In the genomic region with DNA sequence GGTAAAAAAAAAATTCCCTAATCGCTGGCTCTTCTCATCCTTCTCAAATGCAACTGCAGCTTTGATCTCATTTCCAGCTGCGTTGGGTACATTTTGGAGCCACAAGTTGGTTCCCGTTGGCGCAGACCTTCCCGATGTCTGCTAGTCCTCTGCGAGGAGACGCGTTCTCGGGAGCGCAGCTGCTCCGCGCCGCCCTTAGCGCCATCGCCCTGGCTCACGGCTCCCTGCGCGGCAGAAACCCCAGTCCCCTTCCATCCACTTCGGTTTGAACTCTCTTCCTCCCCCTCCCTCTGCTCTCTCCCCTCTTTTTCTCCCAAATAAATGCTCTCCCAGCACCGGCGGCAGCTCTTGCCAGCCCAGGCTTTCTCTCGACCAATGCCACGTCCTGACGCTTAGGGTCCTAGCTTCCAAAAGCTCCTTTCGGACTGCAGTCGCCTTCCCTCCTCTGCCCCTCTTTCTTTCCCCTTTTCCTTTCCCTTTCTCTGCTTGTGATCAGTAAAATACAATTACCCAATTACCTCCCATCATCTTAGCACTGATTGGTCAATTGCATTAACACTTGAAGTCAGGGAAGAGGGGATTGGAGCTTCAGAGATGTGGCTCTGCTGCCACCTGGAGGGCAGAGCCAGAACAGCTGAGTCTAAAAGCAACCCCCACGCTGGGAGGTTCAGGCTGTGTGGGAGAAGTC, we compare ENCODE assay signal across 8 cellular contexts.
A peak's percentile ranks its signal among the peaks of the same experiment; 100 is the strongest.
DNase-seq lines count a peak whose midpoint lies in the region; FAIRE-seq and TF ChIP-seq lines count a peak whose summit lies in the region.

No MANE protein-coding gene starts in this region.

- H3K9me3 ChIP-seq in SJCRH30 (replicated peaks), result no peaks in the 10 kb centered on the region; the same call in 1 of the 2 replicates
- no peaks in the 10 kb centered on the region for H3K9me3 ChIP-seq in small intestine (ENCODE audit: control insufficient read depth, low read depth)

- 5 to 9% (median 8%) methylated on average over 27 of the region's 27 CpGs for WGBS in small intestine, 3 donors

- H3K27me3 ChIP-seq in SJCRH30 (0 out of 2 replicates have a peak, but pooled peaks cover 2% of the 10 kb centered on the region), small intestine (ENCODE audit: control insufficient read depth in 2 of 2, insufficient read depth in 2 of 2, low read length in 2 of 2) (no peaks in the 10 kb centered on the region)

- no peak; the same call in 1 of the 2 replicates for TF ChIP-seq POLR2A in H54 (IDR thresholded peaks at IDR 0.05; ENCODE audit: low read depth, low read length)

- H3K4me1 ChIP-seq in SJCRH30 (no peaks in the 10 kb centered on the region), small intestine (ENCODE audit: control insufficient read depth in 2 of 2, insufficient read depth in 1 of 2, low read depth in 1 of 2, low read length in 1 of 2) (peaks cover 0 to 6% of the 10 kb centered on the region in 2 donors)

- H3K36me3 ChIP-seq in SJCRH30 (no peaks in the 10 kb centered on the region), small intestine (ENCODE audit: control insufficient read depth in 2 of 2, insufficient read depth in 2 of 2, low read length in 2 of 2) (no peaks in the 10 kb centered on the region)

- DNase-seq in activated CD8-positive, alpha-beta memory T cell treated with anti-CD3 and anti-CD28 coated beads for 48 hours (ENCODE audit: low read depth in 2 of 3, low spot score in 2 of 3), result peak in 2 of 3 experiments; percentile 10
- DNase-seq in activated CD8-positive, alpha-beta memory T cell treated with anti-CD3 and anti-CD28 coated beads, Interleukin-2, amount 50 U/mL, for 4 hours, result no peak
- DNase-seq in H54 (ENCODE audit: insufficient read length, low spot score) (peak; percentile 56), Kasumi-1 (lab: John Stamatoyannopoulos, UW) (peak; percentile 53 to 59), SJCRH30 (peak; percentile 24 to 76), cerebellar cortex (ENCODE audit: low spot score) (peak; percentile 66), small intestine (peak; percentile 56)

- H3K4me3 ChIP-seq in SJCRH30 (no peak overlapping the region), small intestine (ENCODE audit: low read depth in 1 of 2, low read length in 2 of 2) (no peak overlapping the region)

- no peak overlapping the region for H3K27ac ChIP-seq in SJCRH30
- H3K27ac ChIP-seq in small intestine (ENCODE audit: low read depth in 1 of 2, low read length in 1 of 2), result peak overlapping the region in 1 of 2 donors; percentile 22

- peak; percentile 82 for FAIRE-seq in H54 (lab: Jason Lieb, UNC)
- peak; percentile 95 for FAIRE-seq in islet of Langerhans (lab: Jason Lieb, UNC)
- FAIRE-seq in small intestine (lab: Jason Lieb, UNC), result no peak
